Comparison of ENCODE assay signal across 8 cellular contexts in genomic region chr11:96014234-96014633, GRCh38.
DNase-seq lines count a peak whose midpoint lies in the region; ATAC-seq lines count a peak whose summit lies in the region.

No MANE protein-coding gene starts in this region.

- ATAC-seq in HG02759 (IDR thresholded peaks at IDR 0.05; ENCODE audit: unreplicated experiment), result peak; percentile 26
- no peak for ATAC-seq in left lobe of liver

- peak; percentile 50 for DNase-seq in EL
- DNase-seq in T-helper 22 cell (ENCODE audit: low read depth), result peak; percentile 41
- DNase-seq in fibroblast of gingiva (ENCODE audit: low read depth), result peak; percentile 33
- DNase-seq in islet precursor cell, result no peak
- DNase-seq in left lobe of liver (ENCODE audit: low spot score), result no peak
- no peak for DNase-seq in nucleus accumbens (lab: John Stamatoyannopoulos, UW)
- DNase-seq in GM19240 (ENCODE audit: insufficient read length, low spot score), result no peak

Comparison
In these comparisons a context has a peak if more than half of its experiments do, and no peak if none do; other contexts are left out.
1. DNase-seq: peak in EL (single experiment), T-helper 22 cell (single experiment) and fibroblast of gingiva (single experiment); none in islet precursor cell (single experiment), left lobe of liver (single experiment), nucleus accumbens (0 of 56) and GM19240 (single experiment).